8 cellular contexts compared by ENCODE assay signal in the genomic region with DNA sequence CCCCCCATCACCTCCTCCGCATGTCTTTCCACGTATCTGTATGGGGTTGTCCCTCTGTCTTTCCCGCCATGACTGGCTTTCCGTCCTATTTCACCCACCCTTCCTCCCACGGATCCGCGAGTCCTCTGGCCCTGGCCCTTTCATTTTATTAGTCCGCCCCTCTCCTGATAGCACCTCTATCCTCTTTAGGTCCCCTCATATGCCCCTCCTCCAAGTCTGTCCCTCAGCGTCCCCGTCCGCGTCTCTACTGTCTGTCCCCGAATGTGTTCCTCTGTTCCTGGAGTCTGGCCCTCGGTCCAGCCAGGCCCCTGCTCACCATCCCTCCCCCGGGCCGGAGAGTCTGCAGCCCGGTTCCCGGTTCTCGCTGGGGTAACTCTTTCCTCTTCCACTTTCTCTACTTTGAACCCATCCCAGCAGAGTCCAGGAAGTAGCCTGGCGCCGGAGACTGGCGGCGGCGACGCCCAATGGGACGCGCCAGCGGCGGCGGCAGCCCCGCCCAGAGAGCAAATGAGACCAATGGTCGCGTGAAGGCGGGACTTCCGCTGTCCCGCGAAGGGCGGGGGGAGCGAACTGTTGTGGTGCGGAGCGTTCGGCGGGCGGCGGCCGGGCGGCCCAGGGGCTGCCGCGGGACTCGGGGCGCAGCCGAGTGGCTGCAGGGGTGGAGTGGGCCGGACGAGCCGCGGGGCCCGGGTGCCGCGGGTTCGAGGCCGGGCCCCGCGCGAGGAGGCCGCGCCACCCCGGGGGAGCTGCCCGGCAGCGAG. TPM values are rescaled to one million over a fixed set of nuclear protein-coding genes. Genes with fewer than 3 reads are reported as not detected.
A peak's percentile ranks its signal among the peaks of the same experiment; 100 is the strongest.
DNase-seq lines count a peak whose midpoint lies in the region; ATAC-seq and TF ChIP-seq lines count a peak whose summit lies in the region.

A gene with protein sequence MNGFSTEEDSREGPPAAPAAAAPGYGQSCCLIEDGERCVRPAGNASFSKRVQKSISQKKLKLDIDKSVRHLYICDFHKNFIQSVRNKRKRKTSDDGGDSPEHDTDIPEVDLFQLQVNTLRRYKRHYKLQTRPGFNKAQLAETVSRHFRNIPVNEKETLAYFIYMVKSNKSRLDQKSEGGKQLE (plus strand): TSS at position 576 of the 761 bp plus-strand sequence. CDS start 608 bp downstream, outside the sequence.

- BruUV-seq in Panc1 (replicated peaks; lab: Mats Ljungman, UMichigan) = no TSS peak

- peaks cover 55% of the 10 kb centered on the region for H3K4me1 Mint-ChIP-seq in activated T-cell treated with anti-CD3 and anti-CD28 coated beads, Interleukin-2, amount 50 U/mL, for 4 hours (ENCODE audit: low read depth)

- H3K9me3 Mint-ChIP-seq in activated T-cell treated with anti-CD3 and anti-CD28 coated beads, Interleukin-2, amount 50 U/mL, for 4 hours = no peaks in the 10 kb centered on the region

- intact Hi-C loops in Panc1 (cut with micrococcal nuclease; ENCODE audit: unreplicated experiment) = no loop called here

- H3K27me3 ChIP-seq in Panc1 (ENCODE audit: control insufficient read depth, insufficient read depth, low read length) = no peaks in the 10 kb centered on the region
- H3K27me3 ChIP-seq in esophagus (ENCODE audit: control insufficient read depth in 1 of 2, insufficient read depth in 2 of 2, low read length in 2 of 2) = no peaks in the 10 kb centered on the region
- H3K27me3 ChIP-seq in muscle layer of colon (ENCODE audit: control insufficient read depth in 1 of 2, insufficient read depth in 2 of 2, low read length in 2 of 2) = no peaks in the 10 kb centered on the region

- POLR2A ChIA-PET in Panc1 (lab: Charles Lee) = interaction anchor here (0.6 kb wide), 1 partner anchor 32 kb away, joined by 10 read pairs; a partner anchor contains a TSS

- ATAC-seq in GM21723 (IDR thresholded peaks at IDR 0.05; ENCODE audit: unreplicated experiment) (peak; percentile 93), Panc1 (peak; percentile 98)
- ATAC-seq in activated T-cell treated with anti-CD3 and anti-CD28 coated beads, Interleukin-2, amount 50 U/mL, for 4 hours = peak; percentile 96

- TF ChIP-seq CTCF in Panc1 (IDR thresholded peaks at IDR 0.05) = no peak

- in situ Hi-C loops in KBM-7 (cut with MboI; ENCODE audit: low pct_unique_long_range_greater_than_20kb, low sequenced_read_pairs) = no loop called here
- in situ Hi-C loops in Panc1 (cut with HindIII; ENCODE audit: low pct_unique_long_range_greater_than_20kb, low sequenced_read_pairs) = no loop called here

- no peaks in the 10 kb centered on the region; the same call in none of the 2 replicates for H3K36me3 ChIP-seq in Panc1 (ENCODE audit: control insufficient read depth, insufficient read depth, low read length)
- H3K36me3 ChIP-seq in esophagus (ENCODE audit: control insufficient read depth in 2 of 2, insufficient read depth in 2 of 2, low read length in 1 of 2) = peaks cover 0 to 5% of the 10 kb centered on the region in 2 donors
- peaks cover 16% of the 10 kb centered on the region for H3K36me3 ChIP-seq in muscle layer of colon (ENCODE audit: insufficient read depth, low read length)

- H3K27me3 Mint-ChIP-seq in activated T-cell treated with anti-CD3 and anti-CD28 coated beads, Interleukin-2, amount 50 U/mL, for 4 hours (ENCODE audit: low read depth) = no peaks in the 10 kb centered on the region

- H3K4me3 ChIP-seq in Panc1 (ENCODE audit: low read depth in 2 of 2, low read length in 2 of 2) (peak within 1 kb of the TSS; percentile 94 to 97), esophagus (ENCODE audit: low read depth in 1 of 2, low read length in 2 of 2) (peak within 1 kb of the TSS; percentile 79), muscle layer of colon (ENCODE audit: low read depth in 1 of 2, low read length in 2 of 2) (peak within 1 kb of the TSS; percentile 98 to 99)

- H3K9me3 ChIP-seq in Panc1 (ENCODE audit: control insufficient read depth, insufficient read depth, low read depth, low read length) (no peaks in the 10 kb centered on the region), esophagus (ENCODE audit: control insufficient read depth in 2 of 2, insufficient read depth in 1 of 2, low read depth in 1 of 2, low read length in 1 of 2) (no peaks in the 10 kb centered on the region), muscle layer of colon (ENCODE audit: low read length) (no peaks in the 10 kb centered on the region)

- peak within 1 kb of the TSS; percentile 88 for H3K9ac ChIP-seq in muscle layer of colon (ENCODE audit: low read length)

- peaks cover 8% of the 10 kb centered on the region for H3K4me1 ChIP-seq in Panc1 (ENCODE audit: control insufficient read depth, insufficient read depth, low read length)
- H3K4me1 ChIP-seq in esophagus (ENCODE audit: control insufficient read depth in 2 of 2, insufficient read depth in 2 of 2, low read length in 1 of 2) = peaks cover 4 to 10% of the 10 kb centered on the region in 2 donors
- H3K4me1 ChIP-seq in muscle layer of colon (ENCODE audit: insufficient read depth, low read length) = peaks cover 30% of the 10 kb centered on the region

- H3K27ac ChIP-seq in Panc1 (ENCODE audit: low read length) (peak within 1 kb of the TSS; percentile 84), esophagus (ENCODE audit: low read depth in 2 of 2, low read length in 1 of 2) (peak within 1 kb of the TSS; percentile 80 to 87), muscle layer of colon (ENCODE audit: low read depth, low read length) (peak within 1 kb of the TSS; percentile 97)

- CTCF ChIA-PET in Panc1 (lab: Charles Lee) = no interaction called here

- H3K36me3 Mint-ChIP-seq in activated T-cell treated with anti-CD3 and anti-CD28 coated beads, Interleukin-2, amount 50 U/mL, for 4 hours (ENCODE audit: insufficient read depth) = peaks cover 25% of the 10 kb centered on the region

- peak within 1 kb of the TSS; percentile 100 for H3K4me3 Mint-ChIP-seq in activated T-cell treated with anti-CD3 and anti-CD28 coated beads, Interleukin-2, amount 50 U/mL, for 4 hours

- 0% methylated on average over 68 to 69 of the region's 69 CpGs for WGBS in esophagus, 2 donors

- DNase-seq in DMS79 (lab: John Stamatoyannopoulos, UW) (peak; percentile 36), KBM-7 (peak; percentile 99), Panc1 (ENCODE audit: low read depth, low spot score) (peak; percentile 62)
- peak; percentile 93 for DNase-seq in activated T-cell treated with anti-CD3 and anti-CD28 coated beads, Interleukin-2, amount 50 U/mL, for 4 hours
- peak; percentile 89 to 92 for DNase-seq in stimulated activated CD8-positive, alpha-beta memory T cell treated with anti-CD3 and anti-CD28 coated beads, Interleukin-7, amount 100 ng/mL, for 1 hour (ENCODE audit: low read depth in 2 of 2)

RNA-seq across cellular contexts. Expression of the gene that starts here (rescaled TPM):
- 54.6 TPM for total RNA-seq in Panc1 (2021; ENCODE audit: unreplicated experiment)
- polyA plus RNA-seq in Panc1 (2012; ENCODE audit: insufficient read length) = 38.5 TPM
- 10 to 100 TPM; 22.5 to 27.0 (median 24.0) TPM for total RNA-seq in activated T-cell treated with anti-CD3 and anti-CD28 coated beads, Interleukin-2, amount 50 U/mL, for 4 hours
- 10 to 100 TPM; 11.8 to 16.3 TPM for polyA plus RNA-seq in esophagus

Comparison
In these comparisons a context has a peak if more than half of its experiments do, and no peak if none do; other contexts are left out.
1. Peak in every context shown above with its lines: DNase-seq, ATAC-seq, H3K4me3 ChIP-seq and H3K27ac ChIP-seq.
2. DNase-seq: peak in every context shown above with its lines; median percentile 99 in KBM-7; 93 in activated T-cell treated with anti-CD3 and anti-CD28 coated beads, Interleukin-2, amount 50 U/mL, for 4 hours; 90 in stimulated activated CD8-positive, alpha-beta memory T cell treated with anti-CD3 and anti-CD28 coated beads, Interleukin-7, amount 100 ng/mL, for 1 hour; 62 in Panc1; 36 in DMS79.